In the genomic region with DNA sequence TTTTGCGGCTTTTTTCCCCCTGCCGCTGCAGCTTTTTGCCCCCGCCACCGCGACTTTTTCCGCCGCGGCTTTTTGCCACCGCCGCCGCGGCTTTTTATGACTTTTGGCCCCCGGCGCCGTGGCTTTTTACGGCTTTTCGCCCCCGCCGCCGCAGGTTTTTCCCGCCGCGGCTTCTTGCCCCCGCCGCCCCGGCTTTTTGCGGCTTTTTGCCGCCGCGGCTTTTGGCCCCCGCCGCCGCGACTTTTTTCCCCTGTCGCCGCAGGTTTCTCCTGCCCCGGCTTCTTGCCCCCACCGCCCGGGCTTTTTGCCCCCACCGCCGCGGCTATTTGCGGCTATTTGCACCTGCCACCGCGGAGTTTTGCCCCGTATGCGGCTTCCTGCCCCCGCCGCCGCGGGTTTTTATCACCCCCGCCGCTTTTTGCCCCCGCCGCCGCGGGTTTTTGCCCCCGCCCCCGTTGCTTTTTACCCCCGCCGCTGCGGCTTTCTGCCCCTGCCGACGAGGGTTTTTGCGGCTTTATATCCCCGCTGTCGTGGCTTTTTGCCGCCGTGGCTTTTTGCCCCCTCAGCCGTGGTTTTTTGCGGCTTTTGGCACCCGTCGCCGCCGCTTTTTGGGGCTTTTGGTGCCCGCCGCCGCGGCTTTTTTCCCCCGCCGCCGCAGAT, we compare ENCODE assay signal across 10 cellular contexts.
A peak's percentile ranks its signal among the peaks of the same experiment; 100 is the strongest.
DNase-seq lines count a peak whose midpoint lies in the region; ATAC-seq and TF ChIP-seq lines count a peak whose summit lies in the region.
"Had no signal": no experiment of that assay in that cellular context is flagged by ENCODE, and none has a peak within 500 bp of the region (broad histone marks: within the 10 kb centered on the region; RNA-seq: fewer than 3 reads in every experiment).

No MANE protein-coding gene starts in this region.

- TF ChIP-seq CTCF in GM10248 (IDR thresholded peaks at IDR 0.05; ENCODE audit: control extremely low read depth, extremely low read depth, low read depth, missing control alignments) (no peak), RWPE2 (IDR thresholded peaks at IDR 0.05; ENCODE audit: poor library complexity, severe bottlenecking) (no peak), heart right ventricle (IDR thresholded peaks at IDR 0.05) (no peak)

- no peak overlapping the region for H3K4ac ChIP-seq in mesendoderm (ENCODE audit: low read depth, low read length)

- no peak for ATAC-seq in RWPE2 (ENCODE audit: low read depth)
- ATAC-seq in heart right ventricle: no peak
- no peak for ATAC-seq in HG03520 (IDR thresholded peaks at IDR 0.05; ENCODE audit: unreplicated experiment)
- ATAC-seq in HG02610 (IDR thresholded peaks at IDR 0.05; ENCODE audit: unreplicated experiment): no peak

- no peak overlapping the region for H2BK15ac ChIP-seq in mesendoderm (replicated peaks; ENCODE audit: low read depth)

- POLR2A ChIA-PET in GM10248 (lab: Yijun Ruan, JAX): no interaction called here

- DNase-seq in GM10248 (ENCODE audit: extremely low spot score) (peak; percentile 26), RWPE2 (ENCODE audit: low spot score) (peak; percentile 59), heart right ventricle (peak in 1 of 2 donors; percentile 22), skeletal muscle cell (ENCODE audit: low read depth) (no peak), mesendoderm (no peak), NCI-H1417 treated with DMSO at 0.1 percent for 48 hours (lab: John Stamatoyannopoulos, UW) (no peak)
- DNase-seq: NCI-H510A treated with DMSO at 0.1 percent for 48 hours had no signal

- H3K9ac ChIP-seq in mesendoderm (ENCODE audit: low read length): no peak overlapping the region

- H3K79me2 ChIP-seq in mesendoderm (ENCODE audit: control insufficient read depth, insufficient read depth, low read length): no peaks in the 10 kb centered on the region

- H4K8ac ChIP-seq in mesendoderm (ENCODE audit: low read depth, low read length): no peak overlapping the region

- WGBS in heart right ventricle, 2 donors: 7 to 11% methylated on average over 82 of the region's 82 CpGs
- WGBS in mesendoderm (ENCODE audit: extremely low coverage, insufficient coverage, low lambda C conversion rate): no CpG with 5 or more reads among the region's 82 CpGs

- H3K4me2 ChIP-seq in mesendoderm (ENCODE audit: low read length): no peak overlapping the region

- no peak overlapping the region for H2BK120ac ChIP-seq in mesendoderm (ENCODE audit: low read depth, low read length)

- H3K4me1 ChIP-seq in RWPE2 (ENCODE audit: insufficient read depth, poor library complexity, severe bottlenecking) (no peaks in the 10 kb centered on the region), heart right ventricle (peaks cover 0 to 12% (median 12%) of the 10 kb centered on the region in 9 donors), mesendoderm (ENCODE audit: control insufficient read depth, low read depth, low read length) (no peaks in the 10 kb centered on the region)

- H3K9me3 ChIP-seq in RWPE2 (ENCODE audit: severe bottlenecking) (no peaks in the 10 kb centered on the region), heart right ventricle (no peaks in the 10 kb centered on the region)

- intact Hi-C loops in heart right ventricle (cut with DNase I): no loop called here

- no peak overlapping the region for H2AK5ac ChIP-seq in mesendoderm (ENCODE audit: low read length)

- H3K79me1 ChIP-seq in mesendoderm (ENCODE audit: low read length): no peaks in the 10 kb centered on the region

- H3K23ac ChIP-seq in mesendoderm (ENCODE audit: low read length): no peak overlapping the region

- H3K27me3 ChIP-seq in RWPE2 (ENCODE audit: insufficient read depth, poor library complexity, severe bottlenecking) (peaks cover 31% of the 10 kb centered on the region), heart right ventricle (peaks cover 12 to 52% (median 45%) of the 10 kb centered on the region in 7 donors), mesendoderm (ENCODE audit: insufficient read depth, low read length, poor library complexity) (peaks cover 11% of the 10 kb centered on the region)

- H3K4me3 ChIP-seq in RWPE2 (ENCODE audit: severe bottlenecking) (no peak overlapping the region), heart right ventricle (peak overlapping the region; percentile 15 to 52 (median 39)), skeletal muscle cell (ENCODE audit: low read depth, low read length) (peak overlapping the region; percentile 43), mesendoderm (ENCODE audit: low read length) (no peak overlapping the region)

- H2BK5ac ChIP-seq in mesendoderm (ENCODE audit: low read length): no peak overlapping the region

- H3K36me3 ChIP-seq in RWPE2 (ENCODE audit: low read depth) (no peaks in the 10 kb centered on the region), heart right ventricle (no peaks in the 10 kb centered on the region), mesendoderm (ENCODE audit: control insufficient read depth, insufficient read depth, low read length) (no peaks in the 10 kb centered on the region)
- H3K36me3 ChIP-seq: adrenal gland had no signal

- H3K27ac ChIP-seq in RWPE2 (ENCODE audit: poor library complexity, severe bottlenecking) (no peak overlapping the region), heart right ventricle (no peak overlapping the region), mesendoderm (ENCODE audit: low read depth, low read length) (no peak overlapping the region)
- H3K27ac ChIP-seq: adrenal gland had no signal

- no peak overlapping the region for H4K5ac ChIP-seq in mesendoderm (ENCODE audit: low read length)

- CTCF ChIA-PET in GM10248 (lab: Yijun Ruan, JAX): no interaction called here

- H3K56ac ChIP-seq in mesendoderm (ENCODE audit: low read length): no peak overlapping the region

- no peak overlapping the region for H3K18ac ChIP-seq in mesendoderm (ENCODE audit: low read length)

Comparison
In these comparisons a context has a peak if more than half of its experiments do, and no peak if none do; other contexts are left out.
1. DNase-seq: peak in GM10248 (single experiment) and RWPE2 (single experiment); none in skeletal muscle cell (single experiment), mesendoderm (single experiment) and NCI-H1417 treated with DMSO at 0.1 percent for 48 hours (single experiment).
2. H3K4me3 ChIP-seq: peak in heart right ventricle (10 of 10) and skeletal muscle cell (single experiment); none in RWPE2 (single experiment) and mesendoderm (single experiment).